Comparison of ENCODE assay signal across 1 cellular context in genomic region chr10:62511656-62512055, GRCh38.
TF ChIP-seq lines count a peak whose summit lies in the region.

No MANE protein-coding gene starts in this region.

TF ChIP-seq in GM12878, 131 proteins besides CTCF, POLR2A, EP300 and RAD21 (continued from another document and continues in another):
- 0 out of 2 replicates have a peak, but pooled peaks have one; percentile 28 for TF ChIP-seq BCL11A (IDR thresholded peaks at IDR 0.05; ENCODE audit: low read depth, low read length)
- no peak for TF ChIP-seq ETV6 (conservative IDR thresholded peaks at IDR 0.05 in 1 of 2, IDR thresholded peaks at IDR 0.05 in 1 of 2; ENCODE audit: borderline replicate concordance in 1 of 2, low read depth in 1 of 2)
- no peak for TF ChIP-seq CUX1 (IDR thresholded peaks at IDR 0.05; ENCODE audit: insufficient replicate concordance, low read depth, low read length)
- TF ChIP-seq GATAD2B (conservative IDR thresholded peaks at IDR 0.05; ENCODE audit: low read depth), result peak; percentile 62; the same call in 1 of the 2 replicates
- no peak for TF ChIP-seq MEF2A (IDR thresholded peaks at IDR 0.05; ENCODE audit: insufficient read depth, low read depth, low read length)
- no peak for TF ChIP-seq TCF3 (IDR thresholded peaks at IDR 0.05; ENCODE audit: borderline replicate concordance, insufficient read depth, low read depth, low read length)
- TF ChIP-seq MYC (IDR thresholded peaks at IDR 0.05; ENCODE audit: insufficient read depth, insufficient read length, insufficient replicate concordance, low read length, severe bottlenecking), result no peak
- no peak for TF ChIP-seq RBBP5 (conservative IDR thresholded peaks at IDR 0.05)
- TF ChIP-seq USF1 (IDR thresholded peaks at IDR 0.05; ENCODE audit: borderline replicate concordance, extremely low read length, insufficient read depth, low read depth, low read length), result no peak
- TF ChIP-seq SMC3 (IDR thresholded peaks at IDR 0.05; ENCODE audit: borderline replicate concordance, low read length), result no peak
- no peak for TF ChIP-seq NFYA (IDR thresholded peaks at IDR 0.05; ENCODE audit: borderline replicate concordance, low read depth, low read length)
- TF ChIP-seq GABPA (IDR thresholded peaks at IDR 0.05; ENCODE audit: low read depth), result no peak
- no peak for TF ChIP-seq NR2C2 (IDR thresholded peaks at IDR 0.05; ENCODE audit: borderline replicate concordance, control insufficient read depth, insufficient read length, low read depth)
- TF ChIP-seq ZBTB4 (CRISPR knock-in tag; IDR thresholded peaks at IDR 0.05), result no peak
- TF ChIP-seq RFX5 (IDR thresholded peaks at IDR 0.05; ENCODE audit: low read depth, low read length), result no peak
- no peak for TF ChIP-seq JUNB (IDR thresholded peaks at IDR 0.05)
- no peak for TF ChIP-seq BACH1 (IDR thresholded peaks at IDR 0.05; ENCODE audit: borderline replicate concordance)
- TF ChIP-seq SIN3A (IDR thresholded peaks at IDR 0.05; ENCODE audit: low read depth, low read length), result no peak
- TF ChIP-seq MLLT1 (IDR thresholded peaks at IDR 0.05), result peak; percentile 50; the same call in 1 of the 2 replicates
- no peak for TF ChIP-seq HDGF (IDR thresholded peaks at IDR 0.05)
- TF ChIP-seq HDAC6 (IDR thresholded peaks at IDR 0.05; ENCODE audit: unreplicated experiment), result no peak
- no peak for TF ChIP-seq BCL3 (IDR thresholded peaks at IDR 0.05; ENCODE audit: borderline replicate concordance, insufficient read depth, low read depth, low read length, poor library complexity, severe bottlenecking)
- no peak for TF ChIP-seq NR2C1 (IDR thresholded peaks at IDR 0.05)
- peak; percentile 92 for TF ChIP-seq MTA2 (IDR thresholded peaks at IDR 0.05; ENCODE audit: low read depth)
- peak; percentile 31 for TF ChIP-seq SKIL (IDR thresholded peaks at IDR 0.05; ENCODE audit: low read depth, poor library complexity, severe bottlenecking)
- TF ChIP-seq CEBPB (IDR thresholded peaks at IDR 0.05; ENCODE audit: borderline replicate concordance in 1 of 2, low read depth in 2 of 2, low read length in 2 of 2), result no peak
- TF ChIP-seq FOXK2 (IDR thresholded peaks at IDR 0.05), result no peak
- no peak for TF ChIP-seq ESRRA (IDR thresholded peaks at IDR 0.05; ENCODE audit: low read length)
- TF ChIP-seq ZNF384 (IDR thresholded peaks at IDR 0.05; ENCODE audit: borderline replicate concordance, low read depth, low read length), result no peak
- TF ChIP-seq IKZF2 (IDR thresholded peaks at IDR 0.05), result peak; percentile 92 to 96
- TF ChIP-seq NFIC (IDR thresholded peaks at IDR 0.05; ENCODE audit: low read depth, low read length), result peak; percentile 52; the same call in 1 of the 2 replicates
- no peak for TF ChIP-seq KLF5 (IDR thresholded peaks at IDR 0.05; ENCODE audit: partially characterized antibody)
- no peak for TF ChIP-seq CHD1 (IDR thresholded peaks at IDR 0.05; ENCODE audit: low read depth, low read length)
- no peak for TF ChIP-seq CBFB (IDR thresholded peaks at IDR 0.05; ENCODE audit: low read depth)
- TF ChIP-seq ASH2L (IDR thresholded peaks at IDR 0.05; ENCODE audit: borderline replicate concordance, low read depth), result no peak
- no peak for TF ChIP-seq ZZZ3 (IDR thresholded peaks at IDR 0.05; ENCODE audit: control insufficient read depth, insufficient read length, low read depth)
- TF ChIP-seq SUZ12 (IDR thresholded peaks at IDR 0.05; ENCODE audit: unreplicated experiment), result no peak
- TF ChIP-seq TBL1XR1 (IDR thresholded peaks at IDR 0.05; ENCODE audit: low read depth, low read length), result no peak
- TF ChIP-seq MTA3 (IDR thresholded peaks at IDR 0.05; ENCODE audit: borderline replicate concordance, low read length), result no peak
- no peak for TF ChIP-seq CHD4 (IDR thresholded peaks at IDR 0.05)
- no peak for TF ChIP-seq USF2 (IDR thresholded peaks at IDR 0.05; ENCODE audit: borderline replicate concordance, low read depth, low read length)
- no peak for TF ChIP-seq PML (IDR thresholded peaks at IDR 0.05; ENCODE audit: low read length)
- no peak for TF ChIP-seq LARP7 (IDR thresholded peaks at IDR 0.05)
- TF ChIP-seq RUNX3 (IDR thresholded peaks at IDR 0.05; ENCODE audit: low read length), result peak; percentile 91
- TF ChIP-seq SREBF1 (IDR thresholded peaks at IDR 0.05; ENCODE audit: low read length), result no peak
- TF ChIP-seq DPF2 (IDR thresholded peaks at IDR 0.05), result peak; percentile 74; the same call in 1 of the 2 replicates
- TF ChIP-seq WRNIP1 (IDR thresholded peaks at IDR 0.05; ENCODE audit: borderline replicate concordance, low read depth, low read length), result no peak
- no peak for TF ChIP-seq NFXL1 (IDR thresholded peaks at IDR 0.05; ENCODE audit: borderline replicate concordance)
- no peak for TF ChIP-seq SMAD1 (IDR thresholded peaks at IDR 0.05; ENCODE audit: low read depth, partially characterized antibody)
- TF ChIP-seq NBN (IDR thresholded peaks at IDR 0.05), result peak; percentile 61; the same call in 1 of the 2 replicates
- peak; percentile 86; the same call in 2 of the 3 replicates for TF ChIP-seq POU2F2 (IDR thresholded peaks at IDR 0.05; ENCODE audit: borderline replicate concordance, low read depth, low read length)
- TF ChIP-seq ZNF274 (IDR thresholded peaks at IDR 0.05; ENCODE audit: insufficient read depth, insufficient read length), result no peak
- TF ChIP-seq SP1 (IDR thresholded peaks at IDR 0.05; ENCODE audit: low read depth, low read length), result no peak
- TF ChIP-seq HSF1 (IDR thresholded peaks at IDR 0.05; ENCODE audit: low read depth, low read length), result no peak
- no peak for TF ChIP-seq ZNF622 (IDR thresholded peaks at IDR 0.05)
